ENCODE assay signal across 20 cellular contexts in the genomic region with DNA sequence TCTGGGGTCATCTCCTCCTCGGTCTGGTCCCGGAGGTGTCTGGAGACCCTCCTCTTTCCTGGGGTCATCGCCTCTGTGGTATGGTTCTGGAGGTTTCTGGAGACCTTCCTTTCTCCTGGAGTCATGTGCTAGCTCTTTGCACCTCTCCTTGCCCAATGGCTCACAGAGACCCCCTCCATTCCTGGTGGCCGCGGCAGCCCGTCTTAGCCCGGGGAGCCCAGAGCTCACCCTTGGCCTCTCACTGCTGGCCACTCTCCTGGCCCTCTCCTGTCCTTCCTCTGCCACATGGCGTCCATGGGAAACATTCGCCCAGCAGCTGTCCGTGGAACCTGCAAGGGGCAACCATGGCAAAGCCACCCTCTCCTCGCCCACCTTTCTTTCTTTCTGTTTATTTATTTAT. TPM values are rescaled to one million over a fixed set of nuclear protein-coding genes. Genes with fewer than 3 reads are reported as not detected.
A peak's percentile ranks its signal among the peaks of the same experiment; 100 is the strongest.
DNase-seq lines count a peak whose midpoint lies in the region; ATAC-seq and TF ChIP-seq lines count a peak whose summit lies in the region.
"Had no signal": no experiment of that assay in that cellular context is flagged by ENCODE, and none has a peak within 500 bp of the region (broad histone marks: within the 10 kb centered on the region; RNA-seq: fewer than 3 reads in every experiment).

No MANE protein-coding gene starts in this region.

- CTCF ChIA-PET in activated naive CD4-positive, alpha-beta T cell treated with anti-CD3 and anti-CD28 coated beads for 36 hours (lab: Charles Lee), result no interaction called here
- CTCF ChIA-PET in activated CD8-positive, alpha-beta memory T cell treated with anti-CD3 and anti-CD28 coated beads, Interleukin-2, amount 10 ng/mL, durations not matched to agents 7 days and 5 days (lab: Charles Lee), result no interaction called here

- no peak overlapping the region for H2AFZ ChIP-seq in osteoblast (ENCODE audit: low read length)

- no peak overlapping the region for H3K4me2 ChIP-seq in osteoblast (ENCODE audit: insufficient read depth, low read length)
- H3K4me2 ChIP-seq: BLaER1 had no signal

- no peak for DNase-seq in activated naive CD4-positive, alpha-beta T cell treated with anti-CD3 and anti-CD28 coated beads for 36 hours
- DNase-seq in RPMI7951 (ENCODE audit: low read depth) (peak; percentile 32), glutamatergic neuron (peak; percentile 3), osteoblast (ENCODE audit: insufficient read length, low spot score, missing footprints) (peak; percentile 48), NCI-H1092 (lab: John Stamatoyannopoulos, UW) (no peak)
- DNase-seq in activated CD8-positive, alpha-beta memory T cell treated with anti-CD3 and anti-CD28 coated beads, Interleukin-2, amount 10 ng/mL, durations not matched to agents 7 days and 5 days, result no peak
- DNase-seq in effector memory CD4-positive, alpha-beta T cell, result no peak
- DNase-seq: 8988T; CD4-positive, alpha-beta memory T cell; DMS153; DMS79; GDM1; HCEC 1CT had no signal

- no peaks in the 10 kb centered on the region for H3K79me2 ChIP-seq in osteoblast (ENCODE audit: insufficient read depth, low read length)

- no peaks in the 10 kb centered on the region for H3K4me1 ChIP-seq in osteoblast (ENCODE audit: insufficient read depth, low read length)
- no peaks in the 10 kb centered on the region for H3K4me1 ChIP-seq in effector memory CD4-positive, alpha-beta T cell (ENCODE audit: control insufficient read depth, insufficient read depth, low read length, poor library complexity, severe bottlenecking)
- H3K4me1 ChIP-seq: BLaER1 had no signal

- no peaks in the 10 kb centered on the region for H3K27me3 Mint-ChIP-seq in activated naive CD4-positive, alpha-beta T cell treated with anti-CD3 and anti-CD28 coated beads, Interleukin-2, amount 50 U/mL, for 24 hours
- H3K27me3 Mint-ChIP-seq in activated naive CD4-positive, alpha-beta T cell treated with anti-CD3 and anti-CD28 coated beads for 36 hours (ENCODE audit: low read depth), result no peaks in the 10 kb centered on the region
- peaks cover 30% of the 10 kb centered on the region for H3K27me3 Mint-ChIP-seq in glutamatergic neuron (ENCODE audit: unreplicated experiment)
- peaks cover 2% of the 10 kb centered on the region for H3K27me3 Mint-ChIP-seq in activated CD8-positive, alpha-beta memory T cell treated with anti-CD3 and anti-CD28 coated beads, Interleukin-2, amount 10 ng/mL, durations not matched to agents 7 days and 5 days
- H3K27me3 Mint-ChIP-seq: CD4-positive, alpha-beta memory T cell had no signal

- peaks cover 17% of the 10 kb centered on the region for H3K9me3 Mint-ChIP-seq in activated naive CD4-positive, alpha-beta T cell treated with anti-CD3 and anti-CD28 coated beads, Interleukin-2, amount 50 U/mL, for 24 hours
- peaks cover 15% of the 10 kb centered on the region for H3K9me3 Mint-ChIP-seq in activated naive CD4-positive, alpha-beta T cell treated with anti-CD3 and anti-CD28 coated beads for 36 hours
- H3K9me3 Mint-ChIP-seq in glutamatergic neuron (ENCODE audit: unreplicated experiment), result peaks cover 45% of the 10 kb centered on the region
- H3K9me3 Mint-ChIP-seq in activated CD8-positive, alpha-beta memory T cell treated with anti-CD3 and anti-CD28 coated beads, Interleukin-2, amount 10 ng/mL, durations not matched to agents 7 days and 5 days (ENCODE audit: low read depth), result peaks cover 7% of the 10 kb centered on the region

- H3K27me3 ChIP-seq in osteoblast (ENCODE audit: insufficient read depth, low read length), result peaks cover 1% of the 10 kb centered on the region
- H3K27me3 ChIP-seq in effector memory CD4-positive, alpha-beta T cell (replicated peaks; ENCODE audit: control insufficient read depth, insufficient read depth, low read length, poor library complexity, severe bottlenecking), result no peaks in the 10 kb centered on the region
- H3K27me3 ChIP-seq: BLaER1 had no signal

- TF ChIP-seq CTCF in glutamatergic neuron (IDR thresholded peaks at IDR 0.05; ENCODE audit: partially characterized antibody, unreplicated experiment) (no peak), osteoblast (IDR thresholded peaks at IDR 0.05; ENCODE audit: extremely low read depth, low read depth, low read length) (no peak)

- peaks cover 10% of the 10 kb centered on the region for H3K9me3 ChIP-seq in osteoblast (ENCODE audit: low read depth, low read length)
- H3K9me3 ChIP-seq in effector memory CD4-positive, alpha-beta T cell (ENCODE audit: control insufficient read depth, low read length), result no peaks in the 10 kb centered on the region

- peak overlapping the region; percentile 17 for H3K27ac Mint-ChIP-seq in activated naive CD4-positive, alpha-beta T cell treated with anti-CD3 and anti-CD28 coated beads, Interleukin-2, amount 50 U/mL, for 24 hours
- no peak overlapping the region for H3K27ac Mint-ChIP-seq in activated naive CD4-positive, alpha-beta T cell treated with anti-CD3 and anti-CD28 coated beads for 36 hours
- no peak overlapping the region for H3K27ac Mint-ChIP-seq in glutamatergic neuron (ENCODE audit: unreplicated experiment)
- H3K27ac Mint-ChIP-seq in activated CD8-positive, alpha-beta memory T cell treated with anti-CD3 and anti-CD28 coated beads, Interleukin-2, amount 10 ng/mL, durations not matched to agents 7 days and 5 days, result no peak overlapping the region
- H3K27ac Mint-ChIP-seq: CD14-positive monocyte had no signal

- peaks cover 4% of the 10 kb centered on the region for H4K20me1 ChIP-seq in osteoblast (ENCODE audit: insufficient read depth, low read length)
- H4K20me1 ChIP-seq: BLaER1 had no signal

- no peaks in the 10 kb centered on the region for H3K36me3 ChIP-seq in osteoblast (ENCODE audit: insufficient read depth, low read length)
- H3K36me3 ChIP-seq in effector memory CD4-positive, alpha-beta T cell (ENCODE audit: control insufficient read depth, insufficient read depth, low read length), result no peaks in the 10 kb centered on the region
- H3K36me3 ChIP-seq: BLaER1 had no signal

- H3K27ac ChIP-seq in osteoblast (ENCODE audit: low read depth, low read length), result no peak overlapping the region
- H3K27ac ChIP-seq in effector memory CD4-positive, alpha-beta T cell (ENCODE audit: insufficient read depth, low read length, poor library complexity, severe bottlenecking), result no peak overlapping the region
- H3K27ac ChIP-seq: BLaER1 had no signal

- no peak overlapping the region for H3K4me3 Mint-ChIP-seq in activated naive CD4-positive, alpha-beta T cell treated with anti-CD3 and anti-CD28 coated beads, Interleukin-2, amount 50 U/mL, for 24 hours
- no peak overlapping the region for H3K4me3 Mint-ChIP-seq in activated naive CD4-positive, alpha-beta T cell treated with anti-CD3 and anti-CD28 coated beads for 36 hours
- H3K4me3 Mint-ChIP-seq in glutamatergic neuron (ENCODE audit: unreplicated experiment), result no peak overlapping the region
- H3K4me3 Mint-ChIP-seq in activated CD8-positive, alpha-beta memory T cell treated with anti-CD3 and anti-CD28 coated beads, Interleukin-2, amount 10 ng/mL, durations not matched to agents 7 days and 5 days, result no peak overlapping the region
- H3K4me3 Mint-ChIP-seq: CD14-positive monocyte; CD4-positive, alpha-beta memory T cell had no signal

- no peak overlapping the region for H3K4me3 ChIP-seq in osteoblast (ENCODE audit: insufficient read depth, low read length)
- no peak overlapping the region for H3K4me3 ChIP-seq in effector memory CD4-positive, alpha-beta T cell (ENCODE audit: insufficient read depth, low read depth, low read length, poor library complexity, severe bottlenecking)
- H3K4me3 ChIP-seq: BLaER1 had no signal

- no peak for ATAC-seq in activated CD8-positive, alpha-beta memory T cell treated with anti-CD3 and anti-CD28 coated beads, Interleukin-2, amount 10 ng/mL, durations not matched to agents 7 days and 5 days

- peaks cover 5% of the 10 kb centered on the region for H3K36me3 Mint-ChIP-seq in activated naive CD4-positive, alpha-beta T cell treated with anti-CD3 and anti-CD28 coated beads, Interleukin-2, amount 50 U/mL, for 24 hours
- H3K36me3 Mint-ChIP-seq in activated naive CD4-positive, alpha-beta T cell treated with anti-CD3 and anti-CD28 coated beads for 36 hours (ENCODE audit: low read depth), result peaks cover 1% of the 10 kb centered on the region
- H3K36me3 Mint-ChIP-seq in glutamatergic neuron (ENCODE audit: unreplicated experiment), result peaks cover 33% of the 10 kb centered on the region
- no peaks in the 10 kb centered on the region for H3K36me3 Mint-ChIP-seq in activated CD8-positive, alpha-beta memory T cell treated with anti-CD3 and anti-CD28 coated beads, Interleukin-2, amount 10 ng/mL, durations not matched to agents 7 days and 5 days
- H3K36me3 Mint-ChIP-seq: CD14-positive monocyte; CD4-positive, alpha-beta memory T cell had no signal

- intact Hi-C loops in activated naive CD4-positive, alpha-beta T cell treated with anti-CD3 and anti-CD28 coated beads for 36 hours (cut with micrococcal nuclease), result no loop called here

- no peaks in the 10 kb centered on the region for H3K4me1 Mint-ChIP-seq in activated naive CD4-positive, alpha-beta T cell treated with anti-CD3 and anti-CD28 coated beads, Interleukin-2, amount 50 U/mL, for 24 hours
- H3K4me1 Mint-ChIP-seq in activated naive CD4-positive, alpha-beta T cell treated with anti-CD3 and anti-CD28 coated beads for 36 hours (ENCODE audit: low read depth), result no peaks in the 10 kb centered on the region
- no peaks in the 10 kb centered on the region for H3K4me1 Mint-ChIP-seq in glutamatergic neuron (ENCODE audit: low read depth, unreplicated experiment)
- H3K4me1 Mint-ChIP-seq in activated CD8-positive, alpha-beta memory T cell treated with anti-CD3 and anti-CD28 coated beads, Interleukin-2, amount 10 ng/mL, durations not matched to agents 7 days and 5 days, result no peaks in the 10 kb centered on the region

RNA-seq across cellular contexts. Expression of a gene that starts 20.2 kb away (rescaled TPM):
- not detected for total RNA-seq in activated naive CD4-positive, alpha-beta T cell treated with anti-CD3 and anti-CD28 coated beads for 36 hours
- total RNA-seq in RPMI7951 (2014; rRNA removed; shearing (Covaris generic)), result not detected in 2 replicates
- not detected for total RNA-seq in glutamatergic neuron (ENCODE audit: unreplicated experiment)
- total RNA-seq in osteoblast, result not detected in 2 replicates
- total RNA-seq in activated CD8-positive, alpha-beta memory T cell treated with anti-CD3 and anti-CD28 coated beads, Interleukin-2, amount 10 ng/mL, durations not matched to agents 7 days and 5 days, result not detected
- total RNA-seq: A673; CD4-positive, alpha-beta memory T cell; Daoy; H1; HT-29 had no signal

Comparison
In these comparisons a context has a peak if more than half of its experiments do, and no peak if none do; other contexts are left out.
1. DNase-seq: peak in RPMI7951 (single experiment), glutamatergic neuron (single experiment) and osteoblast (single experiment); none in activated naive CD4-positive, alpha-beta T cell treated with anti-CD3 and anti-CD28 coated beads for 36 hours (single experiment), activated CD8-positive, alpha-beta memory T cell treated with anti-CD3 and anti-CD28 coated beads, Interleukin-2, amount 10 ng/mL, durations not matched to agents 7 days and 5 days (single experiment), NCI-H1092 (single experiment) and effector memory CD4-positive, alpha-beta T cell (0 of 3).